In the genomic region with DNA sequence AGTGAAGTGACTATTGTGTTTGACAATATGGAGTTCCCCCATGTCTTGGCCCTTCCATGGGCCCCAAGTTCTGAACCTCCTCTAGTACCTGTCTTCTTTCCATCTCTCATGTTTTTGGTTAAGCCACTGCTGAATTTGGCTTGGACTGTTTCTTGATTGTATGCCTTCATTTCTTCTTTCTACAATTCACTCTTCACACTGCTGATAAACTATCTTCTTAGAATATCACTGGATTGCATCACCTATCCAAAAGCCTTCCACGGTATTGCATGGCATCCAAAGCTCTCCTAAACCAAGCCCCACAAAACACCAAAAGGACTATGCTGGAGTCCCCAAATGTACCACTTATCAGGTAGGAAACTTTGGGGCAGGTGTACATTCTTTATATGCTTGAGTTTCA, we compare ENCODE assay signal across 24 cellular contexts.
"Had no signal": no experiment of that assay in that cellular context is flagged by ENCODE, and none has a peak within 500 bp of the region (broad histone marks: within the 10 kb centered on the region; RNA-seq: fewer than 3 reads in every experiment).

No MANE protein-coding gene starts in this region.

- DNase-seq: islet precursor cell; left ventricle myocardium inferior; mesendoderm; naive B cell; natural killer cell; nephron progenitor cell; ovary; stimulated activated CD4-positive, alpha-beta T cell treated with anti-CD3 and anti-CD28 coated beads, Interleukin-12 subunit alpha, Interleukin-12 subunit beta, amount 100 ng/mL, for 4 hours; stimulated activated CD4-positive, alpha-beta T cell treated with anti-CD3 and anti-CD28 coated beads, Interleukin-15, amount 100 ng/mL, for 24 hours; stimulated activated CD4-positive, alpha-beta T cell treated with anti-CD3 and anti-CD28 coated beads, Interleukin-2, amount 100 ng/mL, for 24 hours; stimulated activated CD4-positive, alpha-beta T cell treated with anti-CD3 and anti-CD28 coated beads, Interleukin-4, amount 100 ng/mL, for 1 hour; stimulated activated naive B cell treated with anti-CD40 and anti-IgM and Interleukin-4, amounts not matched to agents 10 μg/mL and 1 μg/mL and 100 μg/mL, for 72 hours; stimulated activated naive CD8-positive, alpha-beta T cell treated with anti-CD3 and anti-CD28 coated beads, Interleukin-15, Interleukin-2, amounts not matched to agents 100 U/mL and 50 U/mL, for 24 hours; stomach; testis; thyroid gland; transverse colon had no signal

- H3K4me3 ChIP-seq: left ventricle myocardium inferior, lung, neural progenitor cell, ovary, right atrium auricular region, skin epidermis, stomach, testis, thyroid gland, transverse colon, upper lobe of left lung, vagina had no signal

- H3K27me3 ChIP-seq: ovary, right atrium auricular region, stomach, testis, thyroid gland, transverse colon, upper lobe of left lung, vagina had no signal

- H3K36me3 ChIP-seq: left ventricle myocardium inferior, neural progenitor cell, ovary, right atrium auricular region, stomach, thyroid gland, transverse colon, upper lobe of left lung, vagina had no signal

- H3K9me3 ChIP-seq: left ventricle myocardium inferior, ovary, right atrium auricular region, testis, thyroid gland, transverse colon, upper lobe of left lung, vagina had no signal

- H2AFZ ChIP-seq: neural progenitor cell had no signal

- H3K4me1 ChIP-seq: neural progenitor cell, testis had no signal

- H3K9ac ChIP-seq: neural progenitor cell had no signal

- H3K4me2 ChIP-seq: neural progenitor cell had no signal

- H3K27ac ChIP-seq: left ventricle myocardium inferior, neural progenitor cell, ovary, right atrium auricular region, skin epidermis, stomach, testis, thyroid gland, transverse colon, upper lobe of left lung, vagina had no signal

- ATAC-seq: natural killer cell; sciatic nerve; stimulated activated naive B cell treated with anti-CD40 and anti-IgM and Interleukin-4, amounts not matched to agents 10 μg/mL and 1 μg/mL and 100 μg/mL, for 72 hours; stimulated activated naive CD8-positive, alpha-beta T cell treated with anti-CD3 and anti-CD28 coated beads, Interleukin-15, Interleukin-2, amounts not matched to agents 100 U/mL and 50 U/mL, for 24 hours had no signal
